ENCODE assay signal across 1 cellular context in the genomic region with DNA sequence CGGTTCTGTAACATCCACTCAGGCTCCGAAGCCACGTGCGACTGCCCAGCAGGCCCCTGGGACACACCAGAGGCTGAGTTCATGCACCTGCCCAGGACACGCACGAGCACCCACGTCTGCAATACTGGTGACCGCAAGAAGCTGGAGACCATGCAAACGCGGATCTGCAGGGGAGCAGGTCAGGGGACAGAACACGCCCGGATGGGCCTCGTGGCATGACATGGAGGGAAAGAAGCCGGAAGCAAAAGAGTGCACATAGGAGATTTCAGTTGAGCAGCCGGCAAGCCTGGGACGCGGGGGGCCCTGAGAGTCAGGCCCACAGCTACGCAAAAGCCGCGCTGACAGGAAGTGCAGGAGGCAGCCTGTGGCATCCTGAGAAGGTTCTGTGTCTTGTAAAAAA.
TF ChIP-seq lines count a peak whose summit lies in the region.

No MANE protein-coding gene starts in this region.

TF ChIP-seq in K562, 482 proteins besides CTCF, POLR2A, EP300 and RAD21:
- TF ChIP-seq, protein P1, sequence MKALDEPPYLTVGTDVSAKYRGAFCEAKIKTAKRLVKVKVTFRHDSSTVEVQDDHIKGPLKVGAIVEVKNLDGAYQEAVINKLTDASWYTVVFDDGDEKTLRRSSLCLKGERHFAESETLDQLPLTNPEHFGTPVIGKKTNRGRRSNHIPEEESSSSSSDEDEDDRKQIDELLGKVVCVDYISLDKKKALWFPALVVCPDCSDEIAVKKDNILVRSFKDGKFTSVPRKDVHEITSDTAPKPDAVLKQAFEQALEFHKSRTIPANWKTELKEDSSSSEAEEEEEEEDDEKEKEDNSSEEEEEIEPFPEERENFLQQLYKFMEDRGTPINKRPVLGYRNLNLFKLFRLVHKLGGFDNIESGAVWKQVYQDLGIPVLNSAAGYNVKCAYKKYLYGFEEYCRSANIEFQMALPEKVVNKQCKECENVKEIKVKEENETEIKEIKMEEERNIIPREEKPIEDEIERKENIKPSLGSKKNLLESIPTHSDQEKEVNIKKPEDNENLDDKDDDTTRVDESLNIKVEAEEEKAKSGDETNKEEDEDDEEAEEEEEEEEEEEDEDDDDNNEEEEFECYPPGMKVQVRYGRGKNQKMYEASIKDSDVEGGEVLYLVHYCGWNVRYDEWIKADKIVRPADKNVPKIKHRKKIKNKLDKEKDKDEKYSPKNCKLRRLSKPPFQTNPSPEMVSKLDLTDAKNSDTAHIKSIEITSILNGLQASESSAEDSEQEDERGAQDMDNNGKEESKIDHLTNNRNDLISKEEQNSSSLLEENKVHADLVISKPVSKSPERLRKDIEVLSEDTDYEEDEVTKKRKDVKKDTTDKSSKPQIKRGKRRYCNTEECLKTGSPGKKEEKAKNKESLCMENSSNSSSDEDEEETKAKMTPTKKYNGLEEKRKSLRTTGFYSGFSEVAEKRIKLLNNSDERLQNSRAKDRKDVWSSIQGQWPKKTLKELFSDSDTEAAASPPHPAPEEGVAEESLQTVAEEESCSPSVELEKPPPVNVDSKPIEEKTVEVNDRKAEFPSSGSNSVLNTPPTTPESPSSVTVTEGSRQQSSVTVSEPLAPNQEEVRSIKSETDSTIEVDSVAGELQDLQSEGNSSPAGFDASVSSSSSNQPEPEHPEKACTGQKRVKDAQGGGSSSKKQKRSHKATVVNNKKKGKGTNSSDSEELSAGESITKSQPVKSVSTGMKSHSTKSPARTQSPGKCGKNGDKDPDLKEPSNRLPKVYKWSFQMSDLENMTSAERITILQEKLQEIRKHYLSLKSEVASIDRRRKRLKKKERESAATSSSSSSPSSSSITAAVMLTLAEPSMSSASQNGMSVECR (CRISPR knock-in tag; IDR thresholded peaks at IDR 0.05) = no peak
- TF ChIP-seq CEBPZ (IDR thresholded peaks at IDR 0.05; ENCODE audit: borderline replicate concordance, low read depth, low read length) (no peak), NFE2 (IDR thresholded peaks at IDR 0.05; ENCODE audit: low read depth) (no peak), SMARCB1 (IDR thresholded peaks at IDR 0.05; ENCODE audit: insufficient read length, low read depth) (no peak), HSF4 (CRISPR knock-in tag; IDR thresholded peaks at IDR 0.05; ENCODE audit: borderline replicate concordance) (no peak), E2F6 (IDR thresholded peaks at IDR 0.05; ENCODE audit: borderline replicate concordance in 1 of 2, extremely low read depth in 1 of 2, insufficient read depth in 1 of 2, insufficient read length in 1 of 2, low read depth in 1 of 2, low read length in 1 of 2, poor library complexity in 1 of 2, severe bottlenecking in 1 of 2) (peak in 1 of 2 experiments; percentile 71), RBM25 (IDR thresholded peaks at IDR 0.05; ENCODE audit: low read depth, low read length, severe bottlenecking) (no peak), TCFL5 (CRISPR knock-in tag; conservative IDR thresholded peaks at IDR 0.05) (no peak), ZNF23 (CRISPR knock-in tag; IDR thresholded peaks at IDR 0.05) (no peak)
- TF ChIP-seq, protein P2, sequence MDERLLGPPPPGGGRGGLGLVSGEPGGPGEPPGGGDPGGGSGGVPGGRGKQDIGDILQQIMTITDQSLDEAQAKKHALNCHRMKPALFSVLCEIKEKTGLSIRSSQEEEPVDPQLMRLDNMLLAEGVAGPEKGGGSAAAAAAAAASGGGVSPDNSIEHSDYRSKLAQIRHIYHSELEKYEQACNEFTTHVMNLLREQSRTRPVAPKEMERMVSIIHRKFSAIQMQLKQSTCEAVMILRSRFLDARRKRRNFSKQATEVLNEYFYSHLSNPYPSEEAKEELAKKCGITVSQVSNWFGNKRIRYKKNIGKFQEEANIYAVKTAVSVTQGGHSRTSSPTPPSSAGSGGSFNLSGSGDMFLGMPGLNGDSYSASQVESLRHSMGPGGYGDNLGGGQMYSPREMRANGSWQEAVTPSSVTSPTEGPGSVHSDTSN (CRISPR knock-in tag; IDR thresholded peaks at IDR 0.05; ENCODE audit: low read depth) = no peak
- TF ChIP-seq, protein P2 (tag; conservative IDR thresholded peaks at IDR 0.05; ENCODE audit: low read depth) = no peak
- TF ChIP-seq, protein P3, sequence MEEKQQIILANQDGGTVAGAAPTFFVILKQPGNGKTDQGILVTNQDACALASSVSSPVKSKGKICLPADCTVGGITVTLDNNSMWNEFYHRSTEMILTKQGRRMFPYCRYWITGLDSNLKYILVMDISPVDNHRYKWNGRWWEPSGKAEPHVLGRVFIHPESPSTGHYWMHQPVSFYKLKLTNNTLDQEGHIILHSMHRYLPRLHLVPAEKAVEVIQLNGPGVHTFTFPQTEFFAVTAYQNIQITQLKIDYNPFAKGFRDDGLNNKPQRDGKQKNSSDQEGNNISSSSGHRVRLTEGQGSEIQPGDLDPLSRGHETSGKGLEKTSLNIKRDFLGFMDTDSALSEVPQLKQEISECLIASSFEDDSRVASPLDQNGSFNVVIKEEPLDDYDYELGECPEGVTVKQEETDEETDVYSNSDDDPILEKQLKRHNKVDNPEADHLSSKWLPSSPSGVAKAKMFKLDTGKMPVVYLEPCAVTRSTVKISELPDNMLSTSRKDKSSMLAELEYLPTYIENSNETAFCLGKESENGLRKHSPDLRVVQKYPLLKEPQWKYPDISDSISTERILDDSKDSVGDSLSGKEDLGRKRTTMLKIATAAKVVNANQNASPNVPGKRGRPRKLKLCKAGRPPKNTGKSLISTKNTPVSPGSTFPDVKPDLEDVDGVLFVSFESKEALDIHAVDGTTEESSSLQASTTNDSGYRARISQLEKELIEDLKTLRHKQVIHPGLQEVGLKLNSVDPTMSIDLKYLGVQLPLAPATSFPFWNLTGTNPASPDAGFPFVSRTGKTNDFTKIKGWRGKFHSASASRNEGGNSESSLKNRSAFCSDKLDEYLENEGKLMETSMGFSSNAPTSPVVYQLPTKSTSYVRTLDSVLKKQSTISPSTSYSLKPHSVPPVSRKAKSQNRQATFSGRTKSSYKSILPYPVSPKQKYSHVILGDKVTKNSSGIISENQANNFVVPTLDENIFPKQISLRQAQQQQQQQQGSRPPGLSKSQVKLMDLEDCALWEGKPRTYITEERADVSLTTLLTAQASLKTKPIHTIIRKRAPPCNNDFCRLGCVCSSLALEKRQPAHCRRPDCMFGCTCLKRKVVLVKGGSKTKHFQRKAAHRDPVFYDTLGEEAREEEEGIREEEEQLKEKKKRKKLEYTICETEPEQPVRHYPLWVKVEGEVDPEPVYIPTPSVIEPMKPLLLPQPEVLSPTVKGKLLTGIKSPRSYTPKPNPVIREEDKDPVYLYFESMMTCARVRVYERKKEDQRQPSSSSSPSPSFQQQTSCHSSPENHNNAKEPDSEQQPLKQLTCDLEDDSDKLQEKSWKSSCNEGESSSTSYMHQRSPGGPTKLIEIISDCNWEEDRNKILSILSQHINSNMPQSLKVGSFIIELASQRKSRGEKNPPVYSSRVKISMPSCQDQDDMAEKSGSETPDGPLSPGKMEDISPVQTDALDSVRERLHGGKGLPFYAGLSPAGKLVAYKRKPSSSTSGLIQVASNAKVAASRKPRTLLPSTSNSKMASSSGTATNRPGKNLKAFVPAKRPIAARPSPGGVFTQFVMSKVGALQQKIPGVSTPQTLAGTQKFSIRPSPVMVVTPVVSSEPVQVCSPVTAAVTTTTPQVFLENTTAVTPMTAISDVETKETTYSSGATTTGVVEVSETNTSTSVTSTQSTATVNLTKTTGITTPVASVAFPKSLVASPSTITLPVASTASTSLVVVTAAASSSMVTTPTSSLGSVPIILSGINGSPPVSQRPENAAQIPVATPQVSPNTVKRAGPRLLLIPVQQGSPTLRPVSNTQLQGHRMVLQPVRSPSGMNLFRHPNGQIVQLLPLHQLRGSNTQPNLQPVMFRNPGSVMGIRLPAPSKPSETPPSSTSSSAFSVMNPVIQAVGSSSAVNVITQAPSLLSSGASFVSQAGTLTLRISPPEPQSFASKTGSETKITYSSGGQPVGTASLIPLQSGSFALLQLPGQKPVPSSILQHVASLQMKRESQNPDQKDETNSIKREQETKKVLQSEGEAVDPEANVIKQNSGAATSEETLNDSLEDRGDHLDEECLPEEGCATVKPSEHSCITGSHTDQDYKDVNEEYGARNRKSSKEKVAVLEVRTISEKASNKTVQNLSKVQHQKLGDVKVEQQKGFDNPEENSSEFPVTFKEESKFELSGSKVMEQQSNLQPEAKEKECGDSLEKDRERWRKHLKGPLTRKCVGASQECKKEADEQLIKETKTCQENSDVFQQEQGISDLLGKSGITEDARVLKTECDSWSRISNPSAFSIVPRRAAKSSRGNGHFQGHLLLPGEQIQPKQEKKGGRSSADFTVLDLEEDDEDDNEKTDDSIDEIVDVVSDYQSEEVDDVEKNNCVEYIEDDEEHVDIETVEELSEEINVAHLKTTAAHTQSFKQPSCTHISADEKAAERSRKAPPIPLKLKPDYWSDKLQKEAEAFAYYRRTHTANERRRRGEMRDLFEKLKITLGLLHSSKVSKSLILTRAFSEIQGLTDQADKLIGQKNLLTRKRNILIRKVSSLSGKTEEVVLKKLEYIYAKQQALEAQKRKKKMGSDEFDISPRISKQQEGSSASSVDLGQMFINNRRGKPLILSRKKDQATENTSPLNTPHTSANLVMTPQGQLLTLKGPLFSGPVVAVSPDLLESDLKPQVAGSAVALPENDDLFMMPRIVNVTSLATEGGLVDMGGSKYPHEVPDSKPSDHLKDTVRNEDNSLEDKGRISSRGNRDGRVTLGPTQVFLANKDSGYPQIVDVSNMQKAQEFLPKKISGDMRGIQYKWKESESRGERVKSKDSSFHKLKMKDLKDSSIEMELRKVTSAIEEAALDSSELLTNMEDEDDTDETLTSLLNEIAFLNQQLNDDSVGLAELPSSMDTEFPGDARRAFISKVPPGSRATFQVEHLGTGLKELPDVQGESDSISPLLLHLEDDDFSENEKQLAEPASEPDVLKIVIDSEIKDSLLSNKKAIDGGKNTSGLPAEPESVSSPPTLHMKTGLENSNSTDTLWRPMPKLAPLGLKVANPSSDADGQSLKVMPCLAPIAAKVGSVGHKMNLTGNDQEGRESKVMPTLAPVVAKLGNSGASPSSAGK (IDR thresholded peaks at IDR 0.05) = peak; percentile 37; the same call in 1 of the 2 replicates
TF ChIP-seq in K562: peak in this region for 2.
